ENCODE assay signal across 1 cellular context in genomic region chr10:30455816-30456215, GRCh38.
TF ChIP-seq lines count a peak whose summit lies in the region.

No MANE protein-coding gene starts in this region.

TF ChIP-seq in WTC11, 78 proteins besides CTCF, POLR2A, EP300 and RAD21 (continued from another document):
- TF ChIP-seq ZNF425 (CRISPR knock-in tag; conservative IDR thresholded peaks at IDR 0.05), result no peak
